Comparison of ENCODE assay signal across 13 cellular contexts in genomic region chr14:54629183-54629582, GRCh38.
A peak's percentile ranks its signal among the peaks of the same experiment; 100 is the strongest.
DNase-seq lines count a peak whose midpoint lies in the region; ATAC-seq and TF ChIP-seq lines count a peak whose summit lies in the region.
"Had no signal": no experiment of that assay in that cellular context is flagged by ENCODE, and none has a peak within 500 bp of the region (broad histone marks: within the 10 kb centered on the region; RNA-seq: fewer than 3 reads in every experiment).

No MANE protein-coding gene starts in this region.

- H3K9me3 Mint-ChIP-seq in T-helper 2 cell treated with Interferon-gamma antibody and Interleukin-4, amounts not matched to agents 5 μg/mL and 100 μg/mL, for 36 hours = peaks cover 9% of the 10 kb centered on the region
- H3K9me3 Mint-ChIP-seq in naive B cell = peaks cover 0 to 3% (median 0%) of the 10 kb centered on the region in 7 donors

- H3K27me3 ChIP-seq in heart left ventricle (no peaks in the 10 kb centered on the region), tibial nerve (no peaks in the 10 kb centered on the region)

- peaks cover 2% of the 10 kb centered on the region for H3K27me3 Mint-ChIP-seq in T-helper 2 cell treated with Interferon-gamma antibody and Interleukin-4, amounts not matched to agents 5 μg/mL and 100 μg/mL, for 36 hours (ENCODE audit: low read depth)
- no peaks in the 10 kb centered on the region for H3K27me3 Mint-ChIP-seq in naive B cell

- DNase-seq in heart left ventricle (no peak), Right ventricle myocardium inferior (ENCODE audit: missing footprints) (no peak), naive B cell (no peak), tibial nerve (ENCODE audit: low spot score in 2 of 2) (no peak), middle frontal gyrus (ENCODE audit: extremely low spot score, low spot score) (no peak), DMS153 treated with DMSO at 0.1 percent for 48 hours (lab: John Stamatoyannopoulos, UW; ENCODE audit: unreplicated experiment) (no peak)
- no peak for DNase-seq in T-helper 2 cell treated with Interferon-gamma antibody and Interleukin-4, amounts not matched to agents 5 μg/mL and 100 μg/mL, for 36 hours (ENCODE audit: low spot score)
- DNase-seq: activated CD8-positive, alpha-beta memory T cell treated with anti-CD3 and anti-CD28 coated beads for 24 hours; Calu3; NCI-H1436; NCI-H2171 treated with DMSO at 0.1 percent for 48 hours had no signal

- no peak overlapping the region for H3K4me3 ChIP-seq in heart left ventricle
- H3K4me3 ChIP-seq in tibial nerve = no peak overlapping the region

- TF ChIP-seq EP300 in tibial nerve (IDR thresholded peaks at IDR 0.05) = no peak

- intact Hi-C loops in heart left ventricle (cut with DNase I) = loop anchor here in 2 of 10 donors (10.0 kb wide), 1 partner anchor 54 kb away; no protein-coding TSS in a partner anchor
- intact Hi-C loops in Right ventricle myocardium inferior (cut with DNase I) = no loop called here

- no peaks in the 10 kb centered on the region for H3K36me3 Mint-ChIP-seq in T-helper 2 cell treated with Interferon-gamma antibody and Interleukin-4, amounts not matched to agents 5 μg/mL and 100 μg/mL, for 36 hours (ENCODE audit: low read depth)
- H3K36me3 Mint-ChIP-seq in naive B cell = peaks cover 0 to 6% of the 10 kb centered on the region in 2 donors

- peaks cover 16 to 85% (median 62%) of the 10 kb centered on the region in 12 donors for H3K4me1 ChIP-seq in heart left ventricle
- peaks cover 0 to 63% (median 32%) of the 10 kb centered on the region in 4 donors for H3K4me1 ChIP-seq in tibial nerve

- TF ChIP-seq CTCF in heart left ventricle (IDR thresholded peaks at IDR 0.05) (no peak), tibial nerve (IDR thresholded peaks at IDR 0.05) (no peak)

- peak overlapping the region in 10 of 12 donors; percentile 41 to 96 (median 76) for H3K27ac ChIP-seq in heart left ventricle
- peak overlapping the region in 3 of 4 donors; percentile 69 to 90 (median 86) for H3K27ac ChIP-seq in tibial nerve

- ATAC-seq in heart left ventricle = no peak
- ATAC-seq in Right ventricle myocardium inferior = no peak
- no peak for ATAC-seq in naive B cell (ENCODE audit: low read depth in 2 of 2)
- no peak for ATAC-seq in GM21825 (IDR thresholded peaks at IDR 0.05; ENCODE audit: unreplicated experiment)

- H3K4me3 Mint-ChIP-seq in T-helper 2 cell treated with Interferon-gamma antibody and Interleukin-4, amounts not matched to agents 5 μg/mL and 100 μg/mL, for 36 hours = no peak overlapping the region
- peak overlapping the region in 6 of 8 donors; percentile 5 to 87 (median 74) for H3K4me3 Mint-ChIP-seq in naive B cell
- H3K4me3 Mint-ChIP-seq: nephron had no signal

- H3K36me3 ChIP-seq in heart left ventricle (no peaks in the 10 kb centered on the region), tibial nerve (no peaks in the 10 kb centered on the region)

- no peaks in the 10 kb centered on the region for H3K9me3 ChIP-seq in heart left ventricle
- no peaks in the 10 kb centered on the region for H3K9me3 ChIP-seq in tibial nerve

- peaks cover 44% of the 10 kb centered on the region for H3K4me1 Mint-ChIP-seq in T-helper 2 cell treated with Interferon-gamma antibody and Interleukin-4, amounts not matched to agents 5 μg/mL and 100 μg/mL, for 36 hours (ENCODE audit: low read depth)
- H3K4me1 Mint-ChIP-seq in naive B cell = peaks cover 38 to 61% (median 54%) of the 10 kb centered on the region in 3 donors

- peak overlapping the region; percentile 37 for H3K27ac Mint-ChIP-seq in T-helper 2 cell treated with Interferon-gamma antibody and Interleukin-4, amounts not matched to agents 5 μg/mL and 100 μg/mL, for 36 hours
- peak overlapping the region in 1 of 6 donors; percentile 93 for H3K27ac Mint-ChIP-seq in naive B cell

- 62 to 69% (median 64%) methylated on average over 3 of the region's 3 CpGs for WGBS in heart left ventricle, 4 donors
- WGBS in tibial nerve, 2 donors = 87 to 91% methylated on average over 3 of the region's 3 CpGs

- no peak for TF ChIP-seq POLR2A in heart left ventricle (IDR thresholded peaks at IDR 0.05)
- no peak for TF ChIP-seq POLR2A in tibial nerve (IDR thresholded peaks at IDR 0.05)
